Comparison of ENCODE assay signal across 1 cellular context in the genomic region with DNA sequence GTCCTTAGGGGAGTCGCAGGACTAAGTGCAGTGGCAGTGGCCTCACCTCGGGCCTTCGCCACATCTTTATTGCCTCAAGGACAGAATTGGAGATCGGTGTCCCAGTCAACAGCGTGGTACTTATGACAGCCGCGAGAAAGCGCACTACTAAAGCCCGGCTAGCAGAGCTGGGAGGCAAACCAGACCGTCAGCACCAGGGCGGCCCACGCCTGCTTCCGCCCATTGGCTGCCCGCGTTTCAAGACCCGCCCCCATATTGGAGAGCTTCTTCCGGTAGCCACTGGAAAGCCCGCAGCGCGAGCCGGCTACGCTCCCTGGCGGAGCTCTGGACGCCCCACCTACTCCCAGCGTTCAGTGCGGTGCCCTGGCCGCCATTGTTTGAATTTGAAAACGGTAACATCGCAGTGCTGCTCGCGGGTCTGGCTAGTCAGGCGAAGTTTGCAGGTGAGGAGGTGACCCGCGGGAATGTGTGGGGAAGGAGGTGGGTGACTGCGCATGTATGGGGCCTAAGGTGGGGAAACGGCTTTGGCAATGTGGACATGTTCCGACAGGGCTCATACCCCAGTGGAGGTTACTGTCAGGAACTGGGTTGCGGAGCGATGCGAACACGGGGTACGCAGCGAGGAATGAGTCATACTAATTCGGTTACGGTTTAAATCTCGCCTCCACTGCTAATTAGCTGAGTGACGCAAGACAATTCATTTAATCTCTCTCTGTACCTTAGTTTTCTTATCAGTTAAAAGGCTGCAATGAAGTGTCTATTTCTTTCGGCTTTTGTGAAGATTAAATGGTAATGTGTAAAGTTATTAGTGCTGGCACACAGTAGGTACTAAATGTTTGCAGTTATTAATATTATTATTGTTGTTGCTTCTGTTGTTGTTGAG.
TF ChIP-seq lines count a peak whose summit lies in the region.

A gene with protein sequence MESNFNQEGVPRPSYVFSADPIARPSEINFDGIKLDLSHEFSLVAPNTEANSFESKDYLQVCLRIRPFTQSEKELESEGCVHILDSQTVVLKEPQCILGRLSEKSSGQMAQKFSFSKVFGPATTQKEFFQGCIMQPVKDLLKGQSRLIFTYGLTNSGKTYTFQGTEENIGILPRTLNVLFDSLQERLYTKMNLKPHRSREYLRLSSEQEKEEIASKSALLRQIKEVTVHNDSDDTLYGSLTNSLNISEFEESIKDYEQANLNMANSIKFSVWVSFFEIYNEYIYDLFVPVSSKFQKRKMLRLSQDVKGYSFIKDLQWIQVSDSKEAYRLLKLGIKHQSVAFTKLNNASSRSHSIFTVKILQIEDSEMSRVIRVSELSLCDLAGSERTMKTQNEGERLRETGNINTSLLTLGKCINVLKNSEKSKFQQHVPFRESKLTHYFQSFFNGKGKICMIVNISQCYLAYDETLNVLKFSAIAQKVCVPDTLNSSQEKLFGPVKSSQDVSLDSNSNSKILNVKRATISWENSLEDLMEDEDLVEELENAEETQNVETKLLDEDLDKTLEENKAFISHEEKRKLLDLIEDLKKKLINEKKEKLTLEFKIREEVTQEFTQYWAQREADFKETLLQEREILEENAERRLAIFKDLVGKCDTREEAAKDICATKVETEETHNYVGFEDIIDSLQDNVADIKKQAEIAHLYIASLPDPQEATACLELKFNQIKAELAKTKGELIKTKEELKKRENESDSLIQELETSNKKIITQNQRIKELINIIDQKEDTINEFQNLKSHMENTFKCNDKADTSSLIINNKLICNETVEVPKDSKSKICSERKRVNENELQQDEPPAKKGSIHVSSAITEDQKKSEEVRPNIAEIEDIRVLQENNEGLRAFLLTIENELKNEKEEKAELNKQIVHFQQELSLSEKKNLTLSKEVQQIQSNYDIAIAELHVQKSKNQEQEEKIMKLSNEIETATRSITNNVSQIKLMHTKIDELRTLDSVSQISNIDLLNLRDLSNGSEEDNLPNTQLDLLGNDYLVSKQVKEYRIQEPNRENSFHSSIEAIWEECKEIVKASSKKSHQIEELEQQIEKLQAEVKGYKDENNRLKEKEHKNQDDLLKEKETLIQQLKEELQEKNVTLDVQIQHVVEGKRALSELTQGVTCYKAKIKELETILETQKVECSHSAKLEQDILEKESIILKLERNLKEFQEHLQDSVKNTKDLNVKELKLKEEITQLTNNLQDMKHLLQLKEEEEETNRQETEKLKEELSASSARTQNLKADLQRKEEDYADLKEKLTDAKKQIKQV (N-terminal part only) (plus strand): TSS at position 353 of the 883 bp plus-strand sequence. CDS start 3,705 bp downstream, outside the sequence.

TF ChIP-seq in HepG2, 621 proteins besides CTCF, POLR2A, EP300 and RAD21 (continued from another document and continues in another):
- TF ChIP-seq, protein P1, sequence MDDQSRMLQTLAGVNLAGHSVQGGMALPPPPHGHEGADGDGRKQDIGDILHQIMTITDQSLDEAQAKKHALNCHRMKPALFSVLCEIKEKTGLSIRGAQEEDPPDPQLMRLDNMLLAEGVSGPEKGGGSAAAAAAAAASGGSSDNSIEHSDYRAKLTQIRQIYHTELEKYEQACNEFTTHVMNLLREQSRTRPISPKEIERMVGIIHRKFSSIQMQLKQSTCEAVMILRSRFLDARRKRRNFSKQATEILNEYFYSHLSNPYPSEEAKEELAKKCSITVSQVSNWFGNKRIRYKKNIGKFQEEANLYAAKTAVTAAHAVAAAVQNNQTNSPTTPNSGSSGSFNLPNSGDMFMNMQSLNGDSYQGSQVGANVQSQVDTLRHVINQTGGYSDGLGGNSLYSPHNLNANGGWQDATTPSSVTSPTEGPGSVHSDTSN (CRISPR knock-in tag; IDR thresholded peaks at IDR 0.05; ENCODE audit: borderline replicate concordance): no peak; the same call in 1 of the 2 replicates
- TF ChIP-seq KDM4B (CRISPR knock-in tag; IDR thresholded peaks at IDR 0.05) (no peak), ZFP62 (CRISPR knock-in tag; IDR thresholded peaks at IDR 0.05) (no peak), DR1 (CRISPR knock-in tag; IDR thresholded peaks at IDR 0.05) (peak; percentile 94), KLF13 (CRISPR knock-in tag; IDR thresholded peaks at IDR 0.05) (no peak), HNRNPLL (IDR thresholded peaks at IDR 0.05; ENCODE audit: low read depth, low read length, poor library complexity, severe bottlenecking) (peak; percentile 93), FOXK1 (CRISPR knock-in tag; IDR thresholded peaks at IDR 0.05; ENCODE audit: borderline replicate concordance, low read depth) (peak; percentile 85), HIVEP1 (CRISPR knock-in tag; IDR thresholded peaks at IDR 0.05) (0 out of 2 replicates have a peak, but pooled peaks have one; percentile 47), RBM22 (optimal IDR thresholded peaks at IDR 0.05; ENCODE audit: low read length) (no peak), NR2F1 (CRISPR knock-in tag; IDR thresholded peaks at IDR 0.05) (no peak), ZKSCAN1 (IDR thresholded peaks at IDR 0.05; ENCODE audit: low read length) (no peak), MAFF (IDR thresholded peaks at IDR 0.05; ENCODE audit: low read depth, low read length) (no peak), RBFOX2 (IDR thresholded peaks at IDR 0.05; ENCODE audit: low read depth, low read length) (peak; percentile 80), MED8 (CRISPR knock-in tag; IDR thresholded peaks at IDR 0.05; ENCODE audit: insufficient replicate concordance) (peak; percentile 28), NCOA2 (CRISPR knock-in tag; IDR thresholded peaks at IDR 0.05) (no peak), TAF15 (IDR thresholded peaks at IDR 0.05; ENCODE audit: low read depth, low read length, poor library complexity, severe bottlenecking) (no peak), MBNL3 (CRISPR knock-in tag; conservative IDR thresholded peaks at IDR 0.05) (no peak), AFF4 (CRISPR knock-in tag; IDR thresholded peaks at IDR 0.05) (no peak), ZBTB33 (CRISPR knock-in tag; IDR thresholded peaks at IDR 0.05) (0 out of 2 replicates have a peak, but pooled peaks have one; percentile 11), ZNF770 (CRISPR knock-in tag; IDR thresholded peaks at IDR 0.05) (no peak), ZBTB38 (CRISPR knock-in tag; IDR thresholded peaks at IDR 0.05) (peak; percentile 58; the same call in 1 of the 2 replicates), NKX3-1 (CRISPR knock-in tag; IDR thresholded peaks at IDR 0.05) (peak; percentile 88), ZSCAN31 (CRISPR knock-in tag; IDR thresholded peaks at IDR 0.05; ENCODE audit: low read depth) (no peak), PLRG1 (conservative IDR thresholded peaks at IDR 0.05) (no peak), SMC3 (IDR thresholded peaks at IDR 0.05; ENCODE audit: low read length) (no peak), NPAS2 (CRISPR knock-in tag; IDR thresholded peaks at IDR 0.05; ENCODE audit: borderline replicate concordance) (no peak), ZNF749 (CRISPR knock-in tag; IDR thresholded peaks at IDR 0.05; ENCODE audit: borderline replicate concordance) (peak; percentile 61; the same call in 1 of the 2 replicates), ZNF772 (CRISPR knock-in tag; IDR thresholded peaks at IDR 0.05) (no peak), ZNF143 (CRISPR knock-in tag; IDR thresholded peaks at IDR 0.05) (peak; percentile 95), ZNF451 (CRISPR knock-in tag; IDR thresholded peaks at IDR 0.05) (0 out of 2 replicates have a peak, but pooled peaks have one; percentile 43), MIXL1 (CRISPR knock-in tag; IDR thresholded peaks at IDR 0.05) (0 out of 2 replicates have a peak, but pooled peaks have one; percentile 44), ZNF703 (CRISPR knock-in tag; IDR thresholded peaks at IDR 0.05; ENCODE audit: borderline replicate concordance) (no peak), TMF1 (CRISPR knock-in tag; IDR thresholded peaks at IDR 0.05; ENCODE audit: low read depth) (peak; percentile 97; the same call in 1 of the 2 replicates), ELF4 (CRISPR knock-in tag; IDR thresholded peaks at IDR 0.05; ENCODE audit: borderline replicate concordance) (no peak; the same call in 1 of the 2 replicates), RARA (CRISPR knock-in tag; IDR thresholded peaks at IDR 0.05) (no peak; the same call in 1 of the 2 replicates), ZNF263 (CRISPR knock-in tag; IDR thresholded peaks at IDR 0.05) (no peak), ZNF468 (CRISPR knock-in tag; IDR thresholded peaks at IDR 0.05) (no peak), CBX1 (IDR thresholded peaks at IDR 0.05; ENCODE audit: low read depth) (peak; percentile 94), ZSCAN20 (CRISPR knock-in tag; IDR thresholded peaks at IDR 0.05; ENCODE audit: borderline replicate concordance) (no peak)
- TF ChIP-seq, protein P2, sequence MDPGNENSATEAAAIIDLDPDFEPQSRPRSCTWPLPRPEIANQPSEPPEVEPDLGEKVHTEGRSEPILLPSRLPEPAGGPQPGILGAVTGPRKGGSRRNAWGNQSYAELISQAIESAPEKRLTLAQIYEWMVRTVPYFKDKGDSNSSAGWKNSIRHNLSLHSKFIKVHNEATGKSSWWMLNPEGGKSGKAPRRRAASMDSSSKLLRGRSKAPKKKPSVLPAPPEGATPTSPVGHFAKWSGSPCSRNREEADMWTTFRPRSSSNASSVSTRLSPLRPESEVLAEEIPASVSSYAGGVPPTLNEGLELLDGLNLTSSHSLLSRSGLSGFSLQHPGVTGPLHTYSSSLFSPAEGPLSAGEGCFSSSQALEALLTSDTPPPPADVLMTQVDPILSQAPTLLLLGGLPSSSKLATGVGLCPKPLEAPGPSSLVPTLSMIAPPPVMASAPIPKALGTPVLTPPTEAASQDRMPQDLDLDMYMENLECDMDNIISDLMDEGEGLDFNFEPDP (CRISPR knock-in tag; conservative IDR thresholded peaks at IDR 0.05): no peak
- TF ChIP-seq, protein P3, sequence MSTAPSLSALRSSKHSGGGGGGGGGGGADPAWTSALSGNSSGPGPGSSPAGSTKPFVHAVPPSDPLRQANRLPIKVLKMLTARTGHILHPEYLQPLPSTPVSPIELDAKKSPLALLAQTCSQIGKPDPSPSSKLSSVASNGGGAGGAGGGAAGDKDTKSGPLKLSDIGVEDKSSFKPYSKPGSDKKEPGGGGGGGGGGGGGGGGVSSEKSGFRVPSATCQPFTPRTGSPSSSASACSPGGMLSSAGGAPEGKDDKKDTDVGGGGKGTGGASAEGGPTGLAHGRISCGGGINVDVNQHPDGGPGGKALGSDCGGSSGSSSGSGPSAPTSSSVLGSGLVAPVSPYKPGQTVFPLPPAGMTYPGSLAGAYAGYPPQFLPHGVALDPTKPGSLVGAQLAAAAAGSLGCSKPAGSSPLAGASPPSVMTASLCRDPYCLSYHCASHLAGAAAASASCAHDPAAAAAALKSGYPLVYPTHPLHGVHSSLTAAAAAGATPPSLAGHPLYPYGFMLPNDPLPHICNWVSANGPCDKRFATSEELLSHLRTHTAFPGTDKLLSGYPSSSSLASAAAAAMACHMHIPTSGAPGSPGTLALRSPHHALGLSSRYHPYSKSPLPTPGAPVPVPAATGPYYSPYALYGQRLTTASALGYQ (CRISPR knock-in tag; IDR thresholded peaks at IDR 0.05): no peak
